ENCODE assay signal across 8 cellular contexts in genomic region chr10:110304780-110305421, GRCh38. TPM values are rescaled to one million over a fixed set of nuclear protein-coding genes. Genes with fewer than 3 reads are reported as not detected.
DNase-seq lines count a peak whose midpoint lies in the region; ATAC-seq and TF ChIP-seq lines count a peak whose summit lies in the region.

Gene SMNDC1 (minus strand): TSS chr10:110304920. CDS start chr10:110303587, 1,333 bp downstream.

- H3K4me2 ChIP-seq in DND-41 (ENCODE audit: insufficient read depth, low read length), result peak within 1 kb of the TSS; percentile 79
- peak within 1 kb of the TSS; percentile 96 for H3K4me2 ChIP-seq in GM23248 (ENCODE audit: unreplicated experiment)

- peak within 1 kb of the TSS; percentile 96 for H3K27ac Mint-ChIP-seq in activated T-helper 1 cell treated with anti-CD3 and anti-CD28 coated beads, Interleukin-12 subunit alpha, Interleukin-12 subunit beta, Interleukin-2, Interleukin-4 antibody, amounts not matched to agents 30 ng/mL and 10 ng/mL and 1 ng/mL, durations not matched to agents 14 hours and 24 hours and 36 hours

- peak within 1 kb of the TSS; percentile 97 for H3K4me3 Mint-ChIP-seq in activated T-helper 1 cell treated with anti-CD3 and anti-CD28 coated beads, Interleukin-12 subunit alpha, Interleukin-12 subunit beta, Interleukin-2, Interleukin-4 antibody, amounts not matched to agents 30 ng/mL and 10 ng/mL and 1 ng/mL, durations not matched to agents 14 hours and 24 hours and 36 hours

- in situ Hi-C loops in GM23248 (cut with MboI), result loop anchor here (25.0 kb wide), 1 partner anchor 582 kb away; no protein-coding TSS in a partner anchor

- H3K27me3 ChIP-seq in DND-41 (ENCODE audit: insufficient read depth, low read length, poor library complexity), result no peaks in the 10 kb centered on the region
- H3K27me3 ChIP-seq in GM23248 (replicated peaks; ENCODE audit: insufficient read depth), result no peaks in the 10 kb centered on the region
- no peaks in the 10 kb centered on the region for H3K27me3 ChIP-seq in esophagus squamous epithelium

- TF ChIP-seq CTCF in DND-41 (IDR thresholded peaks at IDR 0.05; ENCODE audit: borderline replicate concordance, extremely low read depth, low read length, poor library complexity, severe bottlenecking) (no peak), esophagus squamous epithelium (IDR thresholded peaks at IDR 0.05) (peak in 1 of 6 experiments; percentile 22)

- peak; percentile 88 for ATAC-seq in DND-41 (ENCODE audit: insufficient read depth, low read depth)

- H3K9me3 ChIP-seq in DND-41 (ENCODE audit: insufficient read depth, low read length, severe bottlenecking) (no peaks in the 10 kb centered on the region), GM23248 (ENCODE audit: low read depth) (no peaks in the 10 kb centered on the region), esophagus squamous epithelium (no peaks in the 10 kb centered on the region)

- H3K79me2 ChIP-seq in DND-41 (ENCODE audit: insufficient read depth, low read length), result peaks cover 48% of the 10 kb centered on the region
- H3K79me2 ChIP-seq in GM23248 (ENCODE audit: insufficient read depth), result peaks cover 48% of the 10 kb centered on the region

- DNase-seq in DND-41, result peak; percentile 97
- peak; percentile 100 for DNase-seq in GM23248
- DNase-seq in Kasumi-1 (lab: John Stamatoyannopoulos, UW), result peak; percentile 99
- DNase-seq in RPMI7951 (ENCODE audit: low read depth), result peak; percentile 98
- peak; percentile 96 for DNase-seq in activated T-helper 1 cell treated with anti-CD3 and anti-CD28 coated beads, Interleukin-12 subunit alpha, Interleukin-12 subunit beta, Interleukin-2, Interleukin-4 antibody, amounts not matched to agents 30 ng/mL and 10 ng/mL and 1 ng/mL, durations not matched to agents 14 hours and 24 hours and 36 hours (ENCODE audit: low spot score)
- peak; percentile 81 for DNase-seq in esophagus squamous epithelium (lab: John Stamatoyannopoulos, UW)
- peak; percentile 98 for DNase-seq in myocyte (ENCODE audit: low read depth)
- peak; percentile 93 to 94 for DNase-seq in stimulated activated CD8-positive, alpha-beta memory T cell treated with anti-CD3 and anti-CD28 coated beads, Interleukin-7, amount 100 ng/mL, for 48 hours (ENCODE audit: extremely low read depth in 1 of 2, low read depth in 1 of 2)

- H3K9me2 ChIP-seq in GM23248 (ENCODE audit: insufficient read depth), result no peaks in the 10 kb centered on the region

- peaks cover 45% of the 10 kb centered on the region for H3K4me1 ChIP-seq in DND-41 (ENCODE audit: insufficient read depth, low read length)
- peaks cover 45% of the 10 kb centered on the region for H3K4me1 ChIP-seq in GM23248 (ENCODE audit: insufficient read depth)
- H3K4me1 ChIP-seq in esophagus squamous epithelium, result peaks cover 13 to 52% (median 33%) of the 10 kb centered on the region in 3 donors

- WGBS in GM23248 (ENCODE audit: low coverage in 1 of 2, low lambda C conversion rate in 2 of 2, missing lambda C conversion rate in 2 of 2), 2 experiments, result 0 to 1% methylated on average over 31 to 42 of the region's 42 CpGs
- 0 to 1% methylated on average over 39 to 40 of the region's 42 CpGs for WGBS in esophagus squamous epithelium, 2 donors

- H2AFZ ChIP-seq in DND-41 (ENCODE audit: low read depth, low read length) (peak within 1 kb of the TSS; percentile 84), GM23248 (peak within 1 kb of the TSS; percentile 90)

- no peaks in the 10 kb centered on the region for H3K9me3 Mint-ChIP-seq in activated T-helper 1 cell treated with anti-CD3 and anti-CD28 coated beads, Interleukin-12 subunit alpha, Interleukin-12 subunit beta, Interleukin-2, Interleukin-4 antibody, amounts not matched to agents 30 ng/mL and 10 ng/mL and 1 ng/mL, durations not matched to agents 14 hours and 24 hours and 36 hours

- peaks cover 48% of the 10 kb centered on the region for H3K4me1 Mint-ChIP-seq in activated T-helper 1 cell treated with anti-CD3 and anti-CD28 coated beads, Interleukin-12 subunit alpha, Interleukin-12 subunit beta, Interleukin-2, Interleukin-4 antibody, amounts not matched to agents 30 ng/mL and 10 ng/mL and 1 ng/mL, durations not matched to agents 14 hours and 24 hours and 36 hours (ENCODE audit: low read depth)

- H4K20me1 ChIP-seq in DND-41 (ENCODE audit: insufficient read depth, low read length), result peaks cover 35% of the 10 kb centered on the region
- H4K20me1 ChIP-seq in GM23248 (ENCODE audit: insufficient read depth), result no peaks in the 10 kb centered on the region; the same call in none of the 2 replicates

- intact Hi-C loops in activated T-helper 1 cell treated with anti-CD3 and anti-CD28 coated beads, Interleukin-12 subunit alpha, Interleukin-12 subunit beta, Interleukin-2, Interleukin-4 antibody, amounts not matched to agents 30 ng/mL and 10 ng/mL and 1 ng/mL, durations not matched to agents 14 hours and 24 hours and 36 hours (cut with micrococcal nuclease), result loop anchor here (1.0 to 10.0 kb wide), 7 partner anchors 94 to 614 kb away; partner anchors contain the start of genes ADD3, BBIP1, PDCD4 and SHOC2
- intact Hi-C loops in esophagus squamous epithelium (cut with DNase I), result loop anchor here (5.0 to 10.0 kb wide), 2 partner anchors 52 to 580 kb away; no protein-coding TSS in a partner anchor

- H3F3A ChIP-seq in GM23248 (ENCODE audit: insufficient read depth), result peaks cover 9% of the 10 kb centered on the region

- H3K36me3 ChIP-seq in DND-41 (ENCODE audit: insufficient read depth, low read length) (peaks cover 37% of the 10 kb centered on the region), GM23248 (ENCODE audit: low read depth) (peaks cover 34% of the 10 kb centered on the region), esophagus squamous epithelium (peaks cover 0 to 34% (median 4%) of the 10 kb centered on the region in 3 donors)

- H3K4me3 ChIP-seq in DND-41 (ENCODE audit: low read depth in 1 of 2, low read length in 2 of 2), result peak within 1 kb of the TSS; percentile 79 to 92
- peak within 1 kb of the TSS; percentile 90 for H3K4me3 ChIP-seq in GM23248
- H3K4me3 ChIP-seq in esophagus squamous epithelium, result peak within 1 kb of the TSS; percentile 83 to 99 (median 91)

- H3K27ac ChIP-seq in DND-41 (ENCODE audit: low read length), result peak within 1 kb of the TSS; percentile 88
- H3K27ac ChIP-seq in GM23248, result peak within 1 kb of the TSS; percentile 84
- peak within 1 kb of the TSS; percentile 96 to 98 (median 98) for H3K27ac ChIP-seq in esophagus squamous epithelium

- H3K9ac ChIP-seq in DND-41 (ENCODE audit: low read depth, low read length) (peak within 1 kb of the TSS; percentile 94), GM23248 (peak within 1 kb of the TSS; percentile 93)

- no peaks in the 10 kb centered on the region for H3K27me3 Mint-ChIP-seq in activated T-helper 1 cell treated with anti-CD3 and anti-CD28 coated beads, Interleukin-12 subunit alpha, Interleukin-12 subunit beta, Interleukin-2, Interleukin-4 antibody, amounts not matched to agents 30 ng/mL and 10 ng/mL and 1 ng/mL, durations not matched to agents 14 hours and 24 hours and 36 hours (ENCODE audit: insufficient read depth)

- peaks cover 20% of the 10 kb centered on the region for H3K36me3 Mint-ChIP-seq in activated T-helper 1 cell treated with anti-CD3 and anti-CD28 coated beads, Interleukin-12 subunit alpha, Interleukin-12 subunit beta, Interleukin-2, Interleukin-4 antibody, amounts not matched to agents 30 ng/mL and 10 ng/mL and 1 ng/mL, durations not matched to agents 14 hours and 24 hours and 36 hours (ENCODE audit: low read depth)

- TF ChIP-seq POLR2A in esophagus squamous epithelium (IDR thresholded peaks at IDR 0.05), result peak in 2 of 4 donors; percentile 40 to 79

RNA-seq across cellular contexts. Expression of gene SMNDC1, which starts in this region (rescaled TPM):
- 5.1 and 5.3 TPM in 2 replicates for total RNA-seq in GM23248 (2014; rRNA removed; shearing (Covaris generic))
- 21.6 and 24.2 TPM in 2 replicates for polyA plus RNA-seq in GM23248 (2016; fragmentation: Nextera tagmentation; extraction: Ambion mirVana)
- total RNA-seq in RPMI7951 (2014; rRNA removed; shearing (Covaris generic)), result 6.3 and 7.6 TPM in 2 replicates
- 47.8 and 48.0 TPM in 2 replicates for total RNA-seq in activated T-helper 1 cell treated with anti-CD3 and anti-CD28 coated beads, Interleukin-12 subunit alpha, Interleukin-12 subunit beta, Interleukin-2, Interleukin-4 antibody, amounts not matched to agents 30 ng/mL and 10 ng/mL and 1 ng/mL, durations not matched to agents 14 hours and 24 hours and 36 hours
- total RNA-seq in esophagus squamous epithelium, result 10 to 100 TPM in 2 of 4 donors, 1 to 10 TPM in 2; 9.5 to 13.9 (median 10.9) TPM
- 6.5 and 9.9 TPM in 2 replicates for total RNA-seq in myocyte
- polyA plus RNA-seq in myocyte (2012), result 17.4 TPM

Comparison
In these comparisons a context has a peak if more than half of its experiments do, and no peak if none do; other contexts are left out.
1. Peak in every context shown above with its lines: DNase-seq, ATAC-seq, H3K4me3 ChIP-seq and H3K27ac ChIP-seq.